8 cellular contexts compared by ENCODE assay signal in genomic region chr14:92323031-92323915, GRCh38. TPM values are rescaled to one million over a fixed set of nuclear protein-coding genes. Genes with fewer than 3 reads are reported as not detected.
A peak's percentile ranks its signal among the peaks of the same experiment; 100 is the strongest.
DNase-seq lines count a peak whose midpoint lies in the region; ATAC-seq and TF ChIP-seq lines count a peak whose summit lies in the region.

Gene SLC24A4 (plus strand): TSS chr14:92323165. CDS start chr14:92323831, 666 bp downstream.

- H3K4me3 ChIP-seq in GM12864 (ENCODE audit: low read depth, low read length), result peak within 1 kb of the TSS; percentile 4; the same call in 1 of the 2 replicates
- peak within 1 kb of the TSS; percentile 12 for H3K4me3 ChIP-seq in RWPE2 (ENCODE audit: severe bottlenecking)
- peak within 1 kb of the TSS in 3 of 4 donors; percentile 36 to 48 (median 47) for H3K4me3 ChIP-seq in sigmoid colon

- TF ChIP-seq CTCF in GM12864 (IDR thresholded peaks at IDR 0.05; ENCODE audit: low read depth, low read length, missing control alignments), result no peak
- TF ChIP-seq CTCF in RWPE2 (IDR thresholded peaks at IDR 0.05; ENCODE audit: poor library complexity, severe bottlenecking), result no peak
- TF ChIP-seq CTCF in sigmoid colon (IDR thresholded peaks at IDR 0.05), result no peak

- TF ChIP-seq EP300 in sigmoid colon (IDR thresholded peaks at IDR 0.05), result no peak

- H3K4me1 ChIP-seq in RWPE2 (ENCODE audit: insufficient read depth, poor library complexity, severe bottlenecking) (no peaks in the 10 kb centered on the region), sigmoid colon (peaks cover 0 to 20% (median 18%) of the 10 kb centered on the region in 4 donors)

- ATAC-seq in RWPE2 (ENCODE audit: low read depth) (peak; percentile 67), left cardiac atrium (peak; percentile 29 to 61), HG03139 (IDR thresholded peaks at IDR 0.05; ENCODE audit: unreplicated experiment) (no peak), GM21619 (IDR thresholded peaks at IDR 0.05; ENCODE audit: unreplicated experiment) (no peak)

- no peak for TF ChIP-seq POLR2A in sigmoid colon (IDR thresholded peaks at IDR 0.05)

- no peaks in the 10 kb centered on the region for H3K36me3 ChIP-seq in RWPE2 (ENCODE audit: low read depth)
- H3K36me3 ChIP-seq in sigmoid colon, result no peaks in the 10 kb centered on the region

- 1 to 3% methylated on average over 117 of the region's 117 CpGs for WGBS in sigmoid colon, 2 donors

- H3K27ac ChIP-seq in RWPE2 (ENCODE audit: poor library complexity, severe bottlenecking) (no peak within 1 kb of the TSS), sigmoid colon (no peak within 1 kb of the TSS)

- DNase-seq in GM12864 (ENCODE audit: low read depth), result no peak
- no peak for DNase-seq in RWPE2 (ENCODE audit: low spot score)
- no peak for DNase-seq in left cardiac atrium
- no peak for DNase-seq in sigmoid colon
- DNase-seq in A172 (ENCODE audit: low spot score), result no peak
- DNase-seq in NCI-H524 treated with DMSO at 0.1 percent for 48 hours (lab: John Stamatoyannopoulos, UW), result no peak

- H3K27me3 ChIP-seq in RWPE2 (ENCODE audit: insufficient read depth, poor library complexity, severe bottlenecking) (peaks cover 65% of the 10 kb centered on the region), sigmoid colon (peaks cover 29 to 46% (median 38%) of the 10 kb centered on the region in 3 donors)

- no peaks in the 10 kb centered on the region for H3K9me3 ChIP-seq in RWPE2 (ENCODE audit: severe bottlenecking)
- no peaks in the 10 kb centered on the region for H3K9me3 ChIP-seq in sigmoid colon

- intact Hi-C loops in left cardiac atrium (cut with DNase I), result no loop called here
- intact Hi-C loops in sigmoid colon (cut with DNase I), result no loop called here

RNA-seq across cellular contexts. Expression of gene SLC24A4, which starts in this region (rescaled TPM):
- total RNA-seq in left cardiac atrium (under 1 TPM; 0.26 to 0.53 TPM), sigmoid colon (1 to 10 TPM in 2 of 4 donors, under 1 TPM in 2; 0.55 to 1.4 (median 1.0) TPM)
- polyA plus RNA-seq in sigmoid colon, result under 1 TPM in 2 of 3 donors, not detected in 1; under 0.01 to 0.44 TPM
- not detected in 2 replicates for total RNA-seq in A172 (2014; rRNA removed; shearing (Covaris generic))

Comparison
In these comparisons a context has a peak if more than half of its experiments do, and no peak if none do; other contexts are left out.
1. Peak in ATAC-seq in left cardiac atrium; RNA of the gene not detected or under 1 TPM.